Comparison of ENCODE assay signal across 27 cellular contexts in genomic region chr20:25745738-25746137, GRCh38.
"Had no signal": no experiment of that assay in that cellular context is flagged by ENCODE, and none has a peak within 500 bp of the region (broad histone marks: within the 10 kb centered on the region; RNA-seq: fewer than 3 reads in every experiment).

No MANE protein-coding gene starts in this region.

- H3K4me1 ChIP-seq: neural progenitor cell, pancreas, prostate gland, uterus had no signal

- H3K4me3 ChIP-seq: left ventricle myocardium inferior, lung, neural progenitor cell, pancreas, prostate gland, skin epidermis, tibial nerve, uterus had no signal

- H3K36me3 ChIP-seq: left ventricle myocardium inferior, neural progenitor cell, pancreas, prostate gland, tibial nerve, uterus had no signal

- H3K36me3 Mint-ChIP-seq: mesothelial cell of epicardium; naive B cell; natural killer cell; neural progenitor cell; stimulated activated memory B cell treated with anti-CD40 and anti-IgM and Interleukin-4, amounts not matched to agents 10 μg/mL and 1 μg/mL and 100 μg/mL, for 72 hours; type B pancreatic cell had no signal

- H3K27me3 Mint-ChIP-seq: naive B cell; stimulated activated memory B cell treated with anti-CD40 and anti-IgM and Interleukin-4, amounts not matched to agents 10 μg/mL and 1 μg/mL and 100 μg/mL, for 72 hours; stimulated activated naive CD8-positive, alpha-beta T cell treated with anti-CD3 and anti-CD28 coated beads, Interleukin-15, amount 100 ng/mL, for 72 hours; type B pancreatic cell had no signal

- H3K27me3 ChIP-seq: neural progenitor cell, pancreas, tibial nerve, uterus had no signal

- H3K4me1 Mint-ChIP-seq: mesothelial cell of epicardium, nephron progenitor cell had no signal

- H3K9me3 Mint-ChIP-seq: mesothelial cell of epicardium; naive B cell; natural killer cell; nephron progenitor cell; neural progenitor cell; stimulated activated memory B cell treated with anti-CD40 and anti-IgM and Interleukin-4, amounts not matched to agents 10 μg/mL and 1 μg/mL and 100 μg/mL, for 72 hours; stimulated activated naive CD8-positive, alpha-beta T cell treated with anti-CD3 and anti-CD28 coated beads, Interleukin-15, amount 100 ng/mL, for 72 hours; type B pancreatic cell had no signal

- H2AFZ ChIP-seq: neural progenitor cell had no signal

- H3K27ac Mint-ChIP-seq: mesothelial cell of epicardium; naive B cell; natural killer cell; nephron progenitor cell; neural progenitor cell; stimulated activated memory B cell treated with anti-CD40 and anti-IgM and Interleukin-4, amounts not matched to agents 10 μg/mL and 1 μg/mL and 100 μg/mL, for 72 hours; type B pancreatic cell had no signal

- H3K4me2 ChIP-seq: neural progenitor cell had no signal

- H3K9me3 ChIP-seq: left ventricle myocardium inferior, pancreas, prostate gland, tibial nerve, uterus had no signal

- H3K4me3 Mint-ChIP-seq: mesothelial cell of epicardium; naive B cell; natural killer cell; nephron progenitor cell; neural progenitor cell; stimulated activated memory B cell treated with anti-CD40 and anti-IgM and Interleukin-4, amounts not matched to agents 10 μg/mL and 1 μg/mL and 100 μg/mL, for 72 hours; stimulated activated naive CD8-positive, alpha-beta T cell treated with anti-CD3 and anti-CD28 coated beads, Interleukin-15, amount 100 ng/mL, for 72 hours; type B pancreatic cell had no signal

- ATAC-seq: natural killer cell; pancreas; right cardiac atrium; sciatic nerve; stimulated activated memory B cell treated with anti-CD40 and anti-IgM and Interleukin-4, amounts not matched to agents 10 μg/mL and 1 μg/mL and 100 μg/mL, for 72 hours; stimulated activated naive CD8-positive, alpha-beta T cell treated with anti-CD3 and anti-CD28 coated beads, Interleukin-15, amount 100 ng/mL, for 72 hours had no signal

- DNase-seq: hypothalamus; islet precursor cell; left ventricle myocardium inferior; mesendoderm; naive B cell; natural killer cell; nephron progenitor cell; retina; right cardiac atrium; stimulated activated CD4-positive, alpha-beta T cell treated with anti-CD3 and anti-CD28 coated beads, Interleukin-12 subunit alpha, Interleukin-12 subunit beta, amount 100 ng/mL, for 4 hours; stimulated activated CD4-positive, alpha-beta T cell treated with anti-CD3 and anti-CD28 coated beads, Interleukin-15, amount 100 ng/mL, for 24 hours; stimulated activated CD4-positive, alpha-beta T cell treated with anti-CD3 and anti-CD28 coated beads, Interleukin-2, amount 100 ng/mL, for 24 hours; stimulated activated CD4-positive, alpha-beta T cell treated with anti-CD3 and anti-CD28 coated beads, Interleukin-4, amount 100 ng/mL, for 1 hour; stimulated activated naive CD4-positive, alpha-beta T cell treated with Interleukin-2 at 50 U/mL for 16 hours; stimulated activated naive CD8-positive, alpha-beta T cell treated with anti-CD3 and anti-CD28 coated beads, Interleukin-15, amount 100 ng/mL, for 72 hours; substantia nigra; uterus had no signal

- H3K27ac ChIP-seq: left ventricle myocardium inferior, neural progenitor cell, pancreas, prostate gland, skin epidermis, tibial nerve, uterus had no signal
